14 cellular contexts compared by ENCODE assay signal in genomic region chr14:91331761-91332447, GRCh38.
A peak's percentile ranks its signal among the peaks of the same experiment; 100 is the strongest.
DNase-seq lines count a peak whose midpoint lies in the region; ATAC-seq, FAIRE-seq and TF ChIP-seq lines count a peak whose summit lies in the region.
"Had no signal": no experiment of that assay in that cellular context is flagged by ENCODE, and none has a peak within 500 bp of the region (broad histone marks: within the 10 kb centered on the region; RNA-seq: fewer than 3 reads in every experiment).

No MANE protein-coding gene starts in this region.

- no peaks in the 10 kb centered on the region for H3K27me3 ChIP-seq in right lobe of liver

- DNase-seq in GM12892 (ENCODE audit: insufficient read length) (no peak), right lobe of liver (peak; percentile 65 to 84 (median 75)), HK-2 (ENCODE audit: unreplicated experiment) (no peak), medulla oblongata (ENCODE audit: extremely low spot score) (no peak), GM13976 (ENCODE audit: low spot score) (no peak)
- no peak for DNase-seq in activated naive CD4-positive, alpha-beta T cell treated with anti-CD3 and anti-CD28 coated beads, Interleukin-2, amount 50 U/mL, for 72 hours (ENCODE audit: low spot score in 2 of 2)
- DNase-seq: cerebellar nuclear complex, COR-L47, IMR-90, NCI-H226 had no signal

- H3K9me3 ChIP-seq in right lobe of liver, result no peaks in the 10 kb centered on the region

- no peaks in the 10 kb centered on the region for H3K9me3 Mint-ChIP-seq in activated naive CD4-positive, alpha-beta T cell treated with anti-CD3 and anti-CD28 coated beads, Interleukin-2, amount 50 U/mL, for 72 hours
- H3K9me3 Mint-ChIP-seq: neural crest cell had no signal

- H3K4me1 ChIP-seq in right lobe of liver, result peaks cover 0 to 19% (median 6%) of the 10 kb centered on the region in 4 donors

- TF ChIP-seq CTCF in 22Rv1 (IDR thresholded peaks at IDR 0.05) (no peak), right lobe of liver (IDR thresholded peaks at IDR 0.05) (no peak), GM13976 (IDR thresholded peaks at IDR 0.05; ENCODE audit: borderline replicate concordance, control extremely low read depth, extremely low read depth, insufficient read depth, missing control alignments) (no peak)

- ATAC-seq in activated naive CD4-positive, alpha-beta T cell treated with anti-CD3 and anti-CD28 coated beads, Interleukin-2, amount 50 U/mL, for 72 hours, result peak; percentile 9 to 21
- ATAC-seq in right lobe of liver (peak; percentile 62 to 83 (median 70)), SK-N-SH treated with all-trans-retinoic acid at 6 μM for 48 hours (no peak)

- H3K27ac Mint-ChIP-seq in activated naive CD4-positive, alpha-beta T cell treated with anti-CD3 and anti-CD28 coated beads, Interleukin-2, amount 50 U/mL, for 72 hours, result peak overlapping the region; percentile 80 to 82

- 26% methylated on average over 9 of the region's 10 CpGs for WGBS in right lobe of liver (ENCODE audit: insufficient coverage, low coverage, low lambda C conversion rate, missing lambda C conversion rate)

- FAIRE-seq in GM12892 (lab: Jason Lieb, UNC), result no peak

- in situ Hi-C loops in GM13976 (cut with MboI; ENCODE audit: low sequenced_read_pairs, unreplicated experiment), result no loop called here

- H3K36me3 ChIP-seq in right lobe of liver, result no peaks in the 10 kb centered on the region

- no peak overlapping the region for H3K4me3 ChIP-seq in right lobe of liver
- H3K4me3 ChIP-seq: SK-N-MC had no signal

- 0 out of 2 replicates have a peak, but pooled peaks have one; percentile 18 for TF ChIP-seq POLR2A in GM12892 (IDR thresholded peaks at IDR 0.05; ENCODE audit: low read depth, low read length)
- TF ChIP-seq POLR2A in right lobe of liver (IDR thresholded peaks at IDR 0.05), result no peak

- H3K36me3 Mint-ChIP-seq in activated naive CD4-positive, alpha-beta T cell treated with anti-CD3 and anti-CD28 coated beads, Interleukin-2, amount 50 U/mL, for 72 hours, result peaks cover 4 to 25% of the 10 kb centered on the region in 2 donors

- H3K27ac ChIP-seq in 22Rv1 (peak overlapping the region; percentile 42; the same call in 1 of the 2 replicates), right lobe of liver (peak overlapping the region in 1 of 3 donors; percentile 61)
- H3K27ac ChIP-seq: SK-N-MC had no signal

- intact Hi-C loops in right lobe of liver (cut with DNase I), result no loop called here

TF ChIP-seq in SK-N-SH treated with all-trans-retinoic acid at 6 μM for 48 hours, 23 proteins besides CTCF, POLR2A, EP300 and RAD21:
- TF ChIP-seq POU6F1 (CRISPR knock-in tag; IDR thresholded peaks at IDR 0.05; ENCODE audit: borderline replicate concordance, low read depth), result no peak
- TF ChIP-seq ZNF565 (CRISPR knock-in tag; conservative IDR thresholded peaks at IDR 0.05; ENCODE audit: low read depth), result no peak
- TF ChIP-seq TOX (CRISPR knock-in tag; IDR thresholded peaks at IDR 0.05; ENCODE audit: borderline replicate concordance), result no peak
- no peak for TF ChIP-seq RARB (CRISPR knock-in tag; IDR thresholded peaks at IDR 0.05)
- TF ChIP-seq OSR1 (CRISPR knock-in tag; IDR thresholded peaks at IDR 0.05), result no peak
- no peak for TF ChIP-seq ZFP3 (CRISPR knock-in tag; IDR thresholded peaks at IDR 0.05)
- TF ChIP-seq ESRRG (CRISPR knock-in tag; IDR thresholded peaks at IDR 0.05), result no peak
- no peak for TF ChIP-seq TCF4 (CRISPR knock-in tag; IDR thresholded peaks at IDR 0.05; ENCODE audit: borderline replicate concordance)
- TF ChIP-seq, protein P1, sequence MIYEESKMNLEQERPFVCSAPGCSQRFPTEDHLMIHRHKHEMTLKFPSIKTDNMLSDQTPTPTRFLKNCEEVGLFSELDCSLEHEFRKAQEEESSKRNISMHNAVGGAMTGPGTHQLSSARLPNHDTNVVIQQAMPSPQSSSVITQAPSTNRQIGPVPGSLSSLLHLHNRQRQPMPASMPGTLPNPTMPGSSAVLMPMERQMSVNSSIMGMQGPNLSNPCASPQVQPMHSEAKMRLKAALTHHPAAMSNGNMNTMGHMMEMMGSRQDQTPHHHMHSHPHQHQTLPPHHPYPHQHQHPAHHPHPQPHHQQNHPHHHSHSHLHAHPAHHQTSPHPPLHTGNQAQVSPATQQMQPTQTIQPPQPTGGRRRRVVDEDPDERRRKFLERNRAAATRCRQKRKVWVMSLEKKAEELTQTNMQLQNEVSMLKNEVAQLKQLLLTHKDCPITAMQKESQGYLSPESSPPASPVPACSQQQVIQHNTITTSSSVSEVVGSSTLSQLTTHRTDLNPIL (CRISPR knock-in tag; IDR thresholded peaks at IDR 0.05; ENCODE audit: low read depth), result no peak
- TF ChIP-seq CSDC2 (CRISPR knock-in tag; IDR thresholded peaks at IDR 0.05), result no peak
- no peak for TF ChIP-seq ZNF8 (CRISPR knock-in tag; IDR thresholded peaks at IDR 0.05)
- no peak for TF ChIP-seq PPARA (CRISPR knock-in tag; IDR thresholded peaks at IDR 0.05; ENCODE audit: borderline replicate concordance)
- TF ChIP-seq ZNF70 (CRISPR knock-in tag; IDR thresholded peaks at IDR 0.05), result no peak
- no peak for TF ChIP-seq ARNTL (CRISPR knock-in tag; IDR thresholded peaks at IDR 0.05; ENCODE audit: borderline replicate concordance, low read depth)
- no peak for TF ChIP-seq BACH2 (CRISPR knock-in tag; IDR thresholded peaks at IDR 0.05; ENCODE audit: borderline replicate concordance)
- TF ChIP-seq, protein P2, sequence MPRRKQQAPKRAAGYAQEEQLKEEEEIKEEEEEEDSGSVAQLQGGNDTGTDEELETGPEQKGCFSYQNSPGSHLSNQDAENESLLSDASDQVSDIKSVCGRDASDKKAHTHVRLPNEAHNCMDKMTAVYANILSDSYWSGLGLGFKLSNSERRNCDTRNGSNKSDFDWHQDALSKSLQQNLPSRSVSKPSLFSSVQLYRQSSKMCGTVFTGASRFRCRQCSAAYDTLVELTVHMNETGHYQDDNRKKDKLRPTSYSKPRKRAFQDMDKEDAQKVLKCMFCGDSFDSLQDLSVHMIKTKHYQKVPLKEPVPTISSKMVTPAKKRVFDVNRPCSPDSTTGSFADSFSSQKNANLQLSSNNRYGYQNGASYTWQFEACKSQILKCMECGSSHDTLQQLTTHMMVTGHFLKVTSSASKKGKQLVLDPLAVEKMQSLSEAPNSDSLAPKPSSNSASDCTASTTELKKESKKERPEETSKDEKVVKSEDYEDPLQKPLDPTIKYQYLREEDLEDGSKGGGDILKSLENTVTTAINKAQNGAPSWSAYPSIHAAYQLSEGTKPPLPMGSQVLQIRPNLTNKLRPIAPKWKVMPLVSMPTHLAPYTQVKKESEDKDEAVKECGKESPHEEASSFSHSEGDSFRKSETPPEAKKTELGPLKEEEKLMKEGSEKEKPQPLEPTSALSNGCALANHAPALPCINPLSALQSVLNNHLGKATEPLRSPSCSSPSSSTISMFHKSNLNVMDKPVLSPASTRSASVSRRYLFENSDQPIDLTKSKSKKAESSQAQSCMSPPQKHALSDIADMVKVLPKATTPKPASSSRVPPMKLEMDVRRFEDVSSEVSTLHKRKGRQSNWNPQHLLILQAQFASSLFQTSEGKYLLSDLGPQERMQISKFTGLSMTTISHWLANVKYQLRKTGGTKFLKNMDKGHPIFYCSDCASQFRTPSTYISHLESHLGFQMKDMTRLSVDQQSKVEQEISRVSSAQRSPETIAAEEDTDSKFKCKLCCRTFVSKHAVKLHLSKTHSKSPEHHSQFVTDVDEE (CRISPR knock-in tag; IDR thresholded peaks at IDR 0.05), result no peak
- TF ChIP-seq ZFP30 (CRISPR knock-in tag; IDR thresholded peaks at IDR 0.05), result no peak
- TF ChIP-seq, protein P3, sequence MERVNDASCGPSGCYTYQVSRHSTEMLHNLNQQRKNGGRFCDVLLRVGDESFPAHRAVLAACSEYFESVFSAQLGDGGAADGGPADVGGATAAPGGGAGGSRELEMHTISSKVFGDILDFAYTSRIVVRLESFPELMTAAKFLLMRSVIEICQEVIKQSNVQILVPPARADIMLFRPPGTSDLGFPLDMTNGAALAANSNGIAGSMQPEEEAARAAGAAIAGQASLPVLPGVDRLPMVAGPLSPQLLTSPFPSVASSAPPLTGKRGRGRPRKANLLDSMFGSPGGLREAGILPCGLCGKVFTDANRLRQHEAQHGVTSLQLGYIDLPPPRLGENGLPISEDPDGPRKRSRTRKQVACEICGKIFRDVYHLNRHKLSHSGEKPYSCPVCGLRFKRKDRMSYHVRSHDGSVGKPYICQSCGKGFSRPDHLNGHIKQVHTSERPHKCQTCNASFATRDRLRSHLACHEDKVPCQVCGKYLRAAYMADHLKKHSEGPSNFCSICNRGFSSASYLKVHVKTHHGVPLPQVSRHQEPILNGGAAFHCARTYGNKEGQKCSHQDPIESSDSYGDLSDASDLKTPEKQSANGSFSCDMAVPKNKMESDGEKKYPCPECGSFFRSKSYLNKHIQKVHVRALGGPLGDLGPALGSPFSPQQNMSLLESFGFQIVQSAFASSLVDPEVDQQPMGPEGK (CRISPR knock-in tag; IDR thresholded peaks at IDR 0.05; ENCODE audit: borderline replicate concordance), result no peak
- TF ChIP-seq ZC3H10 (CRISPR knock-in tag; IDR thresholded peaks at IDR 0.05), result no peak
- no peak for TF ChIP-seq SNAI2 (CRISPR knock-in tag; IDR thresholded peaks at IDR 0.05)

Comparison
In these comparisons a context has a peak if more than half of its experiments do, and no peak if none do; other contexts are left out.
1. DNase-seq: peak in right lobe of liver (3 of 3); none in GM12892 (single experiment), activated naive CD4-positive, alpha-beta T cell treated with anti-CD3 and anti-CD28 coated beads, Interleukin-2, amount 50 U/mL, for 72 hours (0 of 2), HK-2 (single experiment), medulla oblongata (single experiment) and GM13976 (single experiment).